ENCODE assay signal across 12 cellular contexts in genomic region chr9:16730162-16730561, GRCh38.
"Had no signal": no experiment of that assay in that cellular context is flagged by ENCODE, and none has a peak within 500 bp of the region (broad histone marks: within the 10 kb centered on the region; RNA-seq: fewer than 3 reads in every experiment).

No MANE protein-coding gene starts in this region.

- DNase-seq: activated CD4-positive, alpha-beta T cell treated with anti-CD3 and anti-CD28 coated beads, Interleukin-2, amount 50 U/mL, for 48 hours; activated naive CD4-positive, alpha-beta T cell treated with anti-CD3 and anti-CD28 coated beads, Interleukin-2, amount 10 ng/mL, durations not matched to agents 7 days and 5 days; activated T-cell treated with anti-CD3 and anti-CD28 coated beads, Interleukin-2, amount 50 U/mL, for 24 hours; kidney glomerular epithelial cell; left ventricle myocardium superior; pancreas; stimulated activated naive B cell treated with anti-CD40 and anti-IgM and Interleukin-4, amounts not matched to agents 10 μg/mL and 1 μg/mL and 100 μg/mL, for 72 hours; T-helper 1 cell had no signal

- H3K27me3 ChIP-seq: ascending aorta, thyroid gland had no signal

- H3K36me3 Mint-ChIP-seq: activated naive CD4-positive, alpha-beta T cell treated with anti-CD3 and anti-CD28 coated beads, Interleukin-2, amount 10 ng/mL, durations not matched to agents 7 days and 5 days; stimulated activated naive B cell treated with anti-CD40 and anti-IgM and Interleukin-4, amounts not matched to agents 10 μg/mL and 1 μg/mL and 100 μg/mL, for 72 hours had no signal

- H3K4me1 ChIP-seq: pancreas had no signal

- ATAC-seq: left ventricle myocardium superior; pancreas; stimulated activated naive B cell treated with anti-CD40 and anti-IgM and Interleukin-4, amounts not matched to agents 10 μg/mL and 1 μg/mL and 100 μg/mL, for 72 hours had no signal

- H3K4me3 Mint-ChIP-seq: activated naive CD4-positive, alpha-beta T cell treated with anti-CD3 and anti-CD28 coated beads, Interleukin-2, amount 10 ng/mL, durations not matched to agents 7 days and 5 days; activated T-cell treated with anti-CD3 and anti-CD28 coated beads, Interleukin-2, amount 50 U/mL, for 24 hours; stimulated activated naive B cell treated with anti-CD40 and anti-IgM and Interleukin-4, amounts not matched to agents 10 μg/mL and 1 μg/mL and 100 μg/mL, for 72 hours had no signal

- H3K36me3 ChIP-seq: ascending aorta, pancreas, thyroid gland had no signal

- H3K27ac Mint-ChIP-seq: activated naive CD4-positive, alpha-beta T cell treated with anti-CD3 and anti-CD28 coated beads, Interleukin-2, amount 10 ng/mL, durations not matched to agents 7 days and 5 days; activated T-cell treated with anti-CD3 and anti-CD28 coated beads, Interleukin-2, amount 50 U/mL, for 24 hours; stimulated activated naive B cell treated with anti-CD40 and anti-IgM and Interleukin-4, amounts not matched to agents 10 μg/mL and 1 μg/mL and 100 μg/mL, for 72 hours had no signal

- H3K27ac ChIP-seq: ascending aorta, pancreas, thyroid gland had no signal

- H3K9me3 Mint-ChIP-seq: activated naive CD4-positive, alpha-beta T cell treated with anti-CD3 and anti-CD28 coated beads, Interleukin-2, amount 10 ng/mL, durations not matched to agents 7 days and 5 days; activated T-cell treated with anti-CD3 and anti-CD28 coated beads, Interleukin-2, amount 50 U/mL, for 24 hours; stimulated activated naive B cell treated with anti-CD40 and anti-IgM and Interleukin-4, amounts not matched to agents 10 μg/mL and 1 μg/mL and 100 μg/mL, for 72 hours had no signal

- H3K4me3 ChIP-seq: ascending aorta, hepatocyte, pancreas, thyroid gland had no signal

- H3K9me3 ChIP-seq: ascending aorta, pancreas, thyroid gland had no signal

- H3K4me1 Mint-ChIP-seq: activated naive CD4-positive, alpha-beta T cell treated with anti-CD3 and anti-CD28 coated beads, Interleukin-2, amount 10 ng/mL, durations not matched to agents 7 days and 5 days had no signal

- H2AFZ ChIP-seq: hepatocyte had no signal

- FAIRE-seq: pancreas, urothelium cell line had no signal
